ENCODE assay signal across 13 cellular contexts in genomic region chr9:4760122-4760521, GRCh38.
DNase-seq lines count a peak whose midpoint lies in the region; ATAC-seq lines count a peak whose summit lies in the region.
"Had no signal": no experiment of that assay in that cellular context is flagged by ENCODE, and none has a peak within 500 bp of the region (broad histone marks: within the 10 kb centered on the region; RNA-seq: fewer than 3 reads in every experiment).

No MANE protein-coding gene starts in this region.

- ATAC-seq in HG03175 (IDR thresholded peaks at IDR 0.05; ENCODE audit: unreplicated experiment) (no peak), HG03095 (IDR thresholded peaks at IDR 0.05; ENCODE audit: unreplicated experiment) (no peak)

- DNase-seq in GF-D8 (lab: John Stamatoyannopoulos, UW) (peak; percentile 63), NOMO-1 treated with DMSO at 0.1 percent for 48 hours (lab: John Stamatoyannopoulos, UW; ENCODE audit: unreplicated experiment) (peak; percentile 55), globus pallidus (ENCODE audit: low spot score) (peak; percentile 40), pons (ENCODE audit: low spot score) (peak; percentile 71), epidermal melanocyte (ENCODE audit: insufficient read length, low spot score) (no peak)
- DNase-seq in activated naive CD4-positive, alpha-beta T cell treated with anti-CD3 and anti-CD28 coated beads, Interleukin-2, amount 50 U/mL, for 16 hours, result no peak
- DNase-seq: activated CD4-positive, alpha-beta T cell treated with anti-CD3 and anti-CD28 coated beads for 4 hours; CD8-positive, alpha-beta T cell; heart left ventricle; NCI-H2081 treated with DMSO at 0.1 percent for 48 hours; stimulated activated CD4-positive, alpha-beta T cell treated with anti-CD3 and anti-CD28 coated beads, Interleukin-2, amount 100 ng/mL, for 24 hours had no signal

Comparison
In these comparisons a context has a peak if more than half of its experiments do, and no peak if none do; other contexts are left out.
1. DNase-seq: peak in GF-D8 (single experiment), NOMO-1 treated with DMSO at 0.1 percent for 48 hours (single experiment), globus pallidus (single experiment) and pons (single experiment); none in activated naive CD4-positive, alpha-beta T cell treated with anti-CD3 and anti-CD28 coated beads, Interleukin-2, amount 50 U/mL, for 16 hours (single experiment) and epidermal melanocyte (single experiment).